Comparison of ENCODE assay signal across 19 cellular contexts in genomic region chr11:77542296-77542695, GRCh38. TPM values are rescaled to one million over a fixed set of nuclear protein-coding genes. Genes with fewer than 3 reads are reported as not detected.
DNase-seq lines count a peak whose midpoint lies in the region; ATAC-seq, FAIRE-seq and TF ChIP-seq lines count a peak whose summit lies in the region.
"Had no signal": no experiment of that assay in that cellular context is flagged by ENCODE, and none has a peak within 500 bp of the region (broad histone marks: within the 10 kb centered on the region; RNA-seq: fewer than 3 reads in every experiment).

No MANE protein-coding gene starts in this region.

- H3K4me3 ChIP-seq in epithelial cell of esophagus (ENCODE audit: low read length) (no peak overlapping the region), pancreas (no peak overlapping the region)
- H3K4me3 ChIP-seq: heart left ventricle, SJSA1 had no signal

- ATAC-seq in SK-N-SH treated with all-trans-retinoic acid at 6 μM for 48 hours, result peak; percentile 79
- no peak for ATAC-seq in pancreas
- no peak for ATAC-seq in left colon
- no peak for ATAC-seq in HG03571 (IDR thresholded peaks at IDR 0.05; ENCODE audit: unreplicated experiment)
- ATAC-seq: activated CD4-positive, CD25-positive, alpha-beta regulatory T cell treated with anti-CD3 and anti-CD28 coated beads, Interleukin-2, amount 50 U/mL, for 24 hours; heart left ventricle; naive thymus-derived CD8-positive, alpha-beta T cell had no signal

- H3K36me3 ChIP-seq in pancreas, result no peaks in the 10 kb centered on the region
- H3K36me3 ChIP-seq: heart left ventricle, SJSA1 had no signal

- WGBS in pancreas, 2 donors, result 35 to 59% methylated on average over 1 of the region's 1 CpG

- intact Hi-C loops in pancreas (cut with DNase I) (no loop called here), left colon (cut with DNase I, micrococcal nuclease) (loop anchor here in 1 of 2 donors (10.0 kb wide), 1 partner anchor 347 kb away; no protein-coding TSS in a partner anchor)

- FAIRE-seq in pancreas (lab: Jason Lieb, UNC), result no peak

- DNase-seq in EL (peak; percentile 37), epithelial cell of esophagus (ENCODE audit: low read depth) (peak; percentile 16), non-pigmented ciliary epithelial cell (ENCODE audit: low read depth) (peak; percentile 41), pancreas (no peak), left colon (no peak), AML-193 (lab: John Stamatoyannopoulos, UW) (no peak)
- DNase-seq: amniotic stem cell; dermis blood vessel endothelial cell; heart left ventricle; islet precursor cell; naive thymus-derived CD8-positive, alpha-beta T cell; NCI-H1694; NCI-H2227 treated with DMSO at 0.1 percent for 48 hours; stimulated activated CD8-positive, alpha-beta memory T cell treated with anti-CD3 and anti-CD28 coated beads, Interleukin-4, amount 100 ng/mL, for 48 hours had no signal

- TF ChIP-seq CTCF in epithelial cell of esophagus (IDR thresholded peaks at IDR 0.05; ENCODE audit: insufficient read depth, low read depth, low read length, missing control alignments), result no peak
- TF ChIP-seq CTCF in pancreas (IDR thresholded peaks at IDR 0.05), result no peak

- H3K4me1 ChIP-seq in pancreas, result no peaks in the 10 kb centered on the region
- H3K4me1 ChIP-seq: heart left ventricle, SJSA1 had no signal

- H3K27ac ChIP-seq in pancreas, result no peak overlapping the region
- H3K27ac ChIP-seq: C4-2B, heart left ventricle, SJSA1 had no signal

- H3K27me3 ChIP-seq in pancreas, result no peaks in the 10 kb centered on the region
- H3K27me3 ChIP-seq: heart left ventricle, SJSA1 had no signal

- no peaks in the 10 kb centered on the region for H3K9me3 ChIP-seq in pancreas
- H3K9me3 ChIP-seq: heart left ventricle, SJSA1 had no signal

TF ChIP-seq in SK-N-SH treated with all-trans-retinoic acid at 6 μM for 48 hours, 23 proteins besides CTCF, POLR2A, EP300 and RAD21:
- TF ChIP-seq BACH2 (CRISPR knock-in tag; IDR thresholded peaks at IDR 0.05; ENCODE audit: borderline replicate concordance), result no peak
- TF ChIP-seq TSHZ2 (CRISPR knock-in tag; IDR thresholded peaks at IDR 0.05), result no peak
- TF ChIP-seq ESRRG (CRISPR knock-in tag; IDR thresholded peaks at IDR 0.05), result no peak
- no peak for TF ChIP-seq SNAI2 (CRISPR knock-in tag; IDR thresholded peaks at IDR 0.05)
- no peak for TF ChIP-seq PPARA (CRISPR knock-in tag; IDR thresholded peaks at IDR 0.05; ENCODE audit: borderline replicate concordance)
- 0 out of 2 replicates have a peak, but pooled peaks have one; percentile 8 for TF ChIP-seq ISL1 (CRISPR knock-in tag; IDR thresholded peaks at IDR 0.05)
- no peak for TF ChIP-seq GLIS3 (CRISPR knock-in tag; IDR thresholded peaks at IDR 0.05)

RNA-seq across cellular contexts. Expression of gene AQP11, which starts 47.5 kb away (rescaled TPM):
- total RNA-seq in pancreas (1 to 10 TPM in 3 of 6 donors, under 1 TPM in 3; 0.41 to 2.3 (median 1.2) TPM), left colon (1 to 10 TPM; 4.0 to 7.1 TPM)
- polyA plus RNA-seq in pancreas, result under 1 TPM; 0.53 to 0.99 TPM

Comparison
In these comparisons a context has a peak if more than half of its experiments do, and no peak if none do; other contexts are left out.
1. DNase-seq: peak in EL (single experiment), epithelial cell of esophagus (single experiment) and non-pigmented ciliary epithelial cell (single experiment); none in pancreas (0 of 6), left colon (0 of 2) and AML-193 (0 of 2).